In genomic region chr7:152860302-152860701, GRCh38 we compare ENCODE assay signal across 17 cellular contexts.
"Had no signal": no experiment of that assay in that cellular context is flagged by ENCODE, and none has a peak within 500 bp of the region (broad histone marks: within the 10 kb centered on the region; RNA-seq: fewer than 3 reads in every experiment).

No MANE protein-coding gene starts in this region.

- H3K36me3 ChIP-seq: brain microvascular endothelial cell had no signal

- H3K27ac Mint-ChIP-seq: activated CD4-positive, alpha-beta memory T cell treated with anti-CD3 and anti-CD28 coated beads for 36 hours; activated CD4-positive, alpha-beta T cell treated with anti-CD3 and anti-CD28 coated beads, Interleukin-2, amount 10 ng/mL, durations not matched to agents 7 days and 5 days; activated naive CD4-positive, alpha-beta T cell treated with anti-CD3 and anti-CD28 coated beads for 36 hours; activated naive CD8-positive, alpha-beta T cell; T-cell had no signal

- H3K4me3 ChIP-seq: cardiac muscle cell, SK-N-MC had no signal

- H3K9me3 Mint-ChIP-seq: activated CD4-positive, alpha-beta memory T cell treated with anti-CD3 and anti-CD28 coated beads for 36 hours; activated CD4-positive, alpha-beta T cell treated with anti-CD3 and anti-CD28 coated beads, Interleukin-2, amount 10 ng/mL, durations not matched to agents 7 days and 5 days; activated naive CD4-positive, alpha-beta T cell treated with anti-CD3 and anti-CD28 coated beads for 36 hours; activated T-cell treated with anti-CD3 and anti-CD28 coated beads, Interleukin-2, amount 50 U/mL, for 4 hours; T-cell had no signal

- H3K27ac ChIP-seq: brain microvascular endothelial cell, cardiac muscle cell, SK-N-MC, VCaP had no signal

- H3K27me3 Mint-ChIP-seq: activated CD4-positive, alpha-beta memory T cell treated with anti-CD3 and anti-CD28 coated beads for 36 hours; activated CD4-positive, alpha-beta T cell treated with anti-CD3 and anti-CD28 coated beads, Interleukin-2, amount 10 ng/mL, durations not matched to agents 7 days and 5 days; activated naive CD8-positive, alpha-beta T cell; T-cell had no signal

- ATAC-seq: T-cell had no signal

- DNase-seq: activated CD4-positive, alpha-beta memory T cell treated with anti-CD3 and anti-CD28 coated beads for 36 hours; activated CD4-positive, alpha-beta T cell treated with anti-CD3 and anti-CD28 coated beads, Interleukin-2, amount 10 ng/mL, durations not matched to agents 7 days and 5 days; activated CD4-positive, CD25-positive, alpha-beta regulatory T cell; activated gamma-delta T cell; activated T-cell treated with anti-CD3 and anti-CD28 coated beads, Interleukin-2, amount 50 U/mL, for 4 hours; brain microvascular endothelial cell; NCI-H1092; NCI-H2029 treated with DMSO at 0.1 percent for 48 hours; NCI-H510A treated with DMSO at 0.1 percent for 48 hours; NK-92 treated with Interleukin-12 subunit alpha and Interleukin-12 subunit beta, amount 100 ng/mL, for 24 hours; T-cell; T1000 had no signal

- H3K4me1 Mint-ChIP-seq: activated CD4-positive, alpha-beta T cell treated with anti-CD3 and anti-CD28 coated beads, Interleukin-2, amount 10 ng/mL, durations not matched to agents 7 days and 5 days had no signal

- H3K27me3 ChIP-seq: brain microvascular endothelial cell, cardiac muscle cell had no signal

- H3K4me3 Mint-ChIP-seq: activated CD4-positive, alpha-beta memory T cell treated with anti-CD3 and anti-CD28 coated beads for 36 hours; activated CD4-positive, alpha-beta T cell treated with anti-CD3 and anti-CD28 coated beads, Interleukin-2, amount 10 ng/mL, durations not matched to agents 7 days and 5 days; activated naive CD4-positive, alpha-beta T cell treated with anti-CD3 and anti-CD28 coated beads for 36 hours; activated naive CD8-positive, alpha-beta T cell; activated T-cell treated with anti-CD3 and anti-CD28 coated beads, Interleukin-2, amount 50 U/mL, for 4 hours; T-cell had no signal
